ENCODE assay signal across 22 cellular contexts in genomic region chr5:100131161-100131560, GRCh38.
"Had no signal": no experiment of that assay in that cellular context is flagged by ENCODE, and none has a peak within 500 bp of the region (broad histone marks: within the 10 kb centered on the region; RNA-seq: fewer than 3 reads in every experiment).

No MANE protein-coding gene starts in this region.

- H3K4me3 Mint-ChIP-seq: activated CD4-positive, alpha-beta T cell treated with anti-CD3 and anti-CD28 coated beads for 36 hours; activated CD8-positive, alpha-beta T cell treated with anti-CD3 and anti-CD28 coated beads for 36 hours; activated naive CD8-positive, alpha-beta T cell treated with anti-CD3 and anti-CD28 coated beads, Interleukin-2, amount 10 ng/mL, durations not matched to agents 7 days and 5 days; activated T-cell treated with anti-CD3 and anti-CD28 coated beads, Interleukin-2, amount 50 U/mL, for 72 hours; natural killer cell; stimulated activated memory B cell treated with anti-CD40 and anti-IgM and Interleukin-4, amounts not matched to agents 10 μg/mL and 1 μg/mL and 100 μg/mL, for 72 hours had no signal

- H3K27me3 Mint-ChIP-seq: activated CD4-positive, alpha-beta T cell treated with anti-CD3 and anti-CD28 coated beads for 36 hours; activated CD8-positive, alpha-beta T cell treated with anti-CD3 and anti-CD28 coated beads for 36 hours; activated naive CD8-positive, alpha-beta T cell treated with anti-CD3 and anti-CD28 coated beads, Interleukin-2, amount 10 ng/mL, durations not matched to agents 7 days and 5 days; progenitor cell of endocrine pancreas; stimulated activated memory B cell treated with anti-CD40 and anti-IgM and Interleukin-4, amounts not matched to agents 10 μg/mL and 1 μg/mL and 100 μg/mL, for 72 hours had no signal

- H3K27me3 ChIP-seq: colonic mucosa, right lobe of liver, spleen, tibial nerve had no signal

- H3K27ac ChIP-seq: colonic mucosa, epithelial cell of prostate, right lobe of liver, spleen, tibial nerve, WERI-Rb-1 had no signal

- H3K4me1 Mint-ChIP-seq: activated CD4-positive, alpha-beta T cell treated with anti-CD3 and anti-CD28 coated beads for 36 hours; activated naive CD8-positive, alpha-beta T cell treated with anti-CD3 and anti-CD28 coated beads, Interleukin-2, amount 10 ng/mL, durations not matched to agents 7 days and 5 days; natural killer cell; stimulated activated memory B cell treated with anti-CD40 and anti-IgM and Interleukin-4, amounts not matched to agents 10 μg/mL and 1 μg/mL and 100 μg/mL, for 72 hours had no signal

- H3K9me3 Mint-ChIP-seq: activated naive CD8-positive, alpha-beta T cell treated with anti-CD3 and anti-CD28 coated beads, Interleukin-2, amount 10 ng/mL, durations not matched to agents 7 days and 5 days; activated T-cell treated with anti-CD3 and anti-CD28 coated beads, Interleukin-2, amount 50 U/mL, for 72 hours; stimulated activated memory B cell treated with anti-CD40 and anti-IgM and Interleukin-4, amounts not matched to agents 10 μg/mL and 1 μg/mL and 100 μg/mL, for 72 hours had no signal

- H3K4me3 ChIP-seq: colonic mucosa, lung, mucosa of descending colon, right lobe of liver, spleen, tibial nerve had no signal

- H3K4me1 ChIP-seq: colonic mucosa, right lobe of liver, spleen, tibial nerve had no signal

- ATAC-seq: activated CD4-positive, alpha-beta T cell treated with anti-CD3 and anti-CD28 coated beads for 36 hours; activated CD8-positive, alpha-beta T cell treated with anti-CD3 and anti-CD28 coated beads for 36 hours; activated T-cell treated with anti-CD3 and anti-CD28 coated beads, Interleukin-2, amount 50 U/mL, for 72 hours; left colon; mucosa of descending colon; natural killer cell; right lobe of liver; stimulated activated memory B cell treated with anti-CD40 and anti-IgM and Interleukin-4, amounts not matched to agents 10 μg/mL and 1 μg/mL and 100 μg/mL, for 72 hours had no signal

- H3K36me3 Mint-ChIP-seq: activated naive CD8-positive, alpha-beta T cell treated with anti-CD3 and anti-CD28 coated beads, Interleukin-2, amount 10 ng/mL, durations not matched to agents 7 days and 5 days; natural killer cell; stimulated activated memory B cell treated with anti-CD40 and anti-IgM and Interleukin-4, amounts not matched to agents 10 μg/mL and 1 μg/mL and 100 μg/mL, for 72 hours had no signal

- DNase-seq: activated CD4-positive, alpha-beta T cell treated with anti-CD3 and anti-CD28 coated beads for 36 hours; activated CD8-positive, alpha-beta memory T cell treated with anti-CD3 and anti-CD28 coated beads, Interleukin-2, amount 50 U/mL, for 4 hours; activated CD8-positive, alpha-beta T cell treated with anti-CD3 and anti-CD28 coated beads for 36 hours; activated gamma-delta T cell treated with Interleukin-2 at 50 U/mL for 16 hours; activated naive CD8-positive, alpha-beta T cell treated with anti-CD3 and anti-CD28 coated beads, Interleukin-2, amount 10 ng/mL, durations not matched to agents 7 days and 5 days; activated T-cell treated with anti-CD3 and anti-CD28 coated beads, Interleukin-2, amount 50 U/mL, for 72 hours; anterior cingulate cortex; colonic mucosa; hypothalamus; left colon; mucosa of descending colon; natural killer cell; right lobe of liver; spleen; stimulated activated CD4-positive, alpha-beta T cell treated with anti-CD3 and anti-CD28 coated beads, Interleukin-1b, Interleukin-23, amount 100 ng/mL, for 48 hours; T-helper 1 cell; WERI-Rb-1 had no signal

- H3K27ac Mint-ChIP-seq: activated CD4-positive, alpha-beta T cell treated with anti-CD3 and anti-CD28 coated beads for 36 hours; activated CD8-positive, alpha-beta T cell treated with anti-CD3 and anti-CD28 coated beads for 36 hours; activated naive CD8-positive, alpha-beta T cell treated with anti-CD3 and anti-CD28 coated beads, Interleukin-2, amount 10 ng/mL, durations not matched to agents 7 days and 5 days; activated T-cell treated with anti-CD3 and anti-CD28 coated beads, Interleukin-2, amount 50 U/mL, for 72 hours; natural killer cell; progenitor cell of endocrine pancreas; stimulated activated memory B cell treated with anti-CD40 and anti-IgM and Interleukin-4, amounts not matched to agents 10 μg/mL and 1 μg/mL and 100 μg/mL, for 72 hours had no signal

- H3K36me3 ChIP-seq: colonic mucosa, right lobe of liver, spleen, tibial nerve, WERI-Rb-1 had no signal

- H3K9me3 ChIP-seq: colonic mucosa, mucosa of descending colon, right lobe of liver, spleen, tibial nerve had no signal
